1 cellular context compared by ENCODE assay signal in the genomic region with DNA sequence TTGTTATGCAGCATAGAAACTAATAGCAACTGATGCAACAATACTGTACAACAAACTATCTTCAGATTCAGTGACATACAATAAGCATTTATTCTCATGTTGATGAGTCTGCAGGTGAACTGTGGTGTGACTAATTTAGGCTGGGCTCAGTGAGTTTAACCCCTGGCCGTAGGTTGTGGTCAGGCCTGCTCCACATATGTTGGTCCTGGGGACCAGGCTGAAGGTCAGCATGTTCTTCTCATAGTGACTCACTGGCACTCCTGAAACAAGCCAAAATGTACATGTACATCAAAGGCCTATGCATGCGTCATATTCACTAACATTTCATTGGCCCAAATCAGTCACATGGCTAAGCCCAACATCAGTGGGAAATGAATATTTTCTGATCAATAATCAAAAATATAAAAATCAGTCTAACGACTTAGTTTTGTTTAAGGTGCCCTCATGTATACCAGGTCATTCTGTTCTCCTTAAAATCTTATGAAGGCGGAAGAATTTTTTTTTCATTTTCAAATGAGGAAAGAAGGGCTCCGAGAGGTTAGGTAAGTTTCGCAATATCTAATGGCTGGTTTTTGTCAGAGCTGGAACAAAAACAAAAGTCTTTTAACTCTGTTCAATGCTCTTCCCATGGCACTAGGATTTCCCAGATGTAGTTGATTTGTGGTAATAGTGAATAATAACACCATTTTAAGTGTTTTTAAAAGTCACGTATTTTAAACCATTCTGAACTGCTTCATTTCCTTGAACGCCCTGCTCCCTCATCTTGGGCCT.
A peak's percentile ranks its signal among the peaks of the same experiment; 100 is the strongest.
TF ChIP-seq lines count a peak whose summit lies in the region.

No MANE protein-coding gene starts in this region.

TF ChIP-seq in HepG2, 621 proteins besides CTCF, POLR2A, EP300 and RAD21:
- no peak for TF ChIP-seq SMC3 (IDR thresholded peaks at IDR 0.05; ENCODE audit: low read length)
- TF ChIP-seq, protein P1, sequence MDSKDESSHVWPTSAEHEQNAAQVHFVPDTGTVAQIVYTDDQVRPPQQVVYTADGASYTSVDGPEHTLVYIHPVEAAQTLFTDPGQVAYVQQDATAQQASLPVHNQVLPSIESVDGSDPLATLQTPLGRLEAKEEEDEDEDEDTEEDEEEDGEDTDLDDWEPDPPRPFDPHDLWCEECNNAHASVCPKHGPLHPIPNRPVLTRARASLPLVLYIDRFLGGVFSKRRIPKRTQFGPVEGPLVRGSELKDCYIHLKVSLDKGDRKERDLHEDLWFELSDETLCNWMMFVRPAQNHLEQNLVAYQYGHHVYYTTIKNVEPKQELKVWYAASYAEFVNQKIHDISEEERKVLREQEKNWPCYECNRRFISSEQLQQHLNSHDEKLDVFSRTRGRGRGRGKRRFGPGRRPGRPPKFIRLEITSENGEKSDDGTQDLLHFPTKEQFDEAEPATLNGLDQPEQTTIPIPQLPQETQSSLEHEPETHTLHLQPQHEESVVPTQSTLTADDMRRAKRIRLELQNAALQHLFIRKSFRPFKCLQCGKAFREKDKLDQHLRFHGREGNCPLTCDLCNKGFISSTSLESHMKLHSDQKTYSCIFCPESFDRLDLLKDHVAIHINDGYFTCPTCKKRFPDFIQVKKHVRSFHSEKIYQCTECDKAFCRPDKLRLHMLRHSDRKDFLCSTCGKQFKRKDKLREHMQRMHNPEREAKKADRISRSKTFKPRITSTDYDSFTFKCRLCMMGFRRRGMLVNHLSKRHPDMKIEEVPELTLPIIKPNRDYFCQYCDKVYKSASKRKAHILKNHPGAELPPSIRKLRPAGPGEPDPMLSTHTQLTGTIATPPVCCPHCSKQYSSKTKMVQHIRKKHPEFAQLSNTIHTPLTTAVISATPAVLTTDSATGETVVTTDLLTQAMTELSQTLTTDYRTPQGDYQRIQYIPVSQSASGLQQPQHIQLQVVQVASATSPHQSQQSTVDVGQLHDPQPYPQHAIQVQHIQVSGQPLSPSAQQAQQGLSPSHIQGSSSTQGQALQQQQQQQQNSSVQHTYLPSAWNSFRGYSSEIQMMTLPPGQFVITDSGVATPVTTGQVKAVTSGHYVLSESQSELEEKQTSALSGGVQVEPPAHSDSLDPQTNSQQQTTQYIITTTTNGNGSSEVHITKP (CRISPR knock-in tag; IDR thresholded peaks at IDR 0.05; ENCODE audit: low read depth), result no peak
- peak; percentile 69 for TF ChIP-seq CEBPB (IDR thresholded peaks at IDR 0.05; ENCODE audit: borderline replicate concordance, low read depth, low read length)
- TF ChIP-seq ZNF496 (CRISPR knock-in tag; IDR thresholded peaks at IDR 0.05; ENCODE audit: insufficient replicate concordance), result no peak
- TF ChIP-seq PLRG1 (conservative IDR thresholded peaks at IDR 0.05), result no peak
